ENCODE assay signal across 9 cellular contexts in the genomic region with DNA sequence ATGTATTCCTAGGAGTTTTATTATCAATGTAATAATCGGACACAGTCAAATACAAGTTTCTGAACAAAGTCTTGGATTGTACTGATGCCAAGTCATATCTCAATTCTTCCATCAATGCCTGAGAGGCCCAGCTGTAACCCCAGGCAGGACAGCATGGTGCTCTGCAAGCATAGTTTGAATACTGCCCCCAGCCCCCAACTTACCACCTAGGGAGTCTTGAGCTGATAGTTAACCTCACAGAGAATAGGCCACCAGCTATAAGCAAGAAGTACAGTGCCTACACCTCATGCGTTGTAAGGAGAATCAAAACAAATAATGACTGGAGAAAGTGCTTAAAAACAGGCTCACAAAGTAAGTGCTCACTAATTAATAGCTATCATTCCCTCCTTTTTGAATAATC. TPM values are rescaled to one million over a fixed set of nuclear protein-coding genes. Genes with fewer than 3 reads are reported as not detected.
A peak's percentile ranks its signal among the peaks of the same experiment; 100 is the strongest.
DNase-seq lines count a peak whose midpoint lies in the region; ATAC-seq and TF ChIP-seq lines count a peak whose summit lies in the region.
"Had no signal": no experiment of that assay in that cellular context is flagged by ENCODE, and none has a peak within 500 bp of the region (broad histone marks: within the 10 kb centered on the region; RNA-seq: fewer than 3 reads in every experiment).

No MANE protein-coding gene starts in this region.

- no peak for ATAC-seq in naive thymus-derived CD8-positive, alpha-beta T cell
- ATAC-seq in GM21528 (IDR thresholded peaks at IDR 0.05; ENCODE audit: low FRiP score, unreplicated experiment), result no peak
- ATAC-seq: left cardiac atrium had no signal

- peaks cover 10% of the 10 kb centered on the region; the same call in 1 of the 2 replicates for H3K4me1 ChIP-seq in Caco-2
- H3K4me1 ChIP-seq in breast epithelium, result peaks cover 0 to 11% of the 10 kb centered on the region in 2 donors

- CTCF ChIA-PET in Caco-2 (lab: Charles Lee), result no interaction called here

- H3K9me3 Mint-ChIP-seq in Caco-2 (ENCODE audit: unreplicated experiment), result no peaks in the 10 kb centered on the region
- H3K9me3 Mint-ChIP-seq in naive thymus-derived CD8-positive, alpha-beta T cell, result no peaks in the 10 kb centered on the region

- TF ChIP-seq CTCF in Caco-2 (IDR thresholded peaks at IDR 0.05; ENCODE audit: insufficient read depth in 1 of 2, low read depth in 1 of 2, low read length in 1 of 2, severe bottlenecking in 1 of 2, unreplicated experiment in 1 of 2), result no peak
- no peak for TF ChIP-seq CTCF in LNCaP clone FGC (IDR thresholded peaks at IDR 0.05; ENCODE audit: control insufficient read depth, extremely low read depth, insufficient read depth)
- no peak for TF ChIP-seq CTCF in breast epithelium (IDR thresholded peaks at IDR 0.05)
- TF ChIP-seq CTCF in GM20000 (IDR thresholded peaks at IDR 0.05; ENCODE audit: extremely low read depth, missing control alignments), result no peak

- no peak for TF ChIP-seq POLR2A in breast epithelium (IDR thresholded peaks at IDR 0.05)

- H3K9me3 ChIP-seq in Caco-2 (no peaks in the 10 kb centered on the region), breast epithelium (no peaks in the 10 kb centered on the region)

- H3K36me3 Mint-ChIP-seq in Caco-2 (ENCODE audit: insufficient read depth, unreplicated experiment), result peaks cover 28% of the 10 kb centered on the region
- H3K36me3 Mint-ChIP-seq in naive thymus-derived CD8-positive, alpha-beta T cell, result peaks cover 0 to 16% (median 3%) of the 10 kb centered on the region in 3 donors

- H3K4me3 ChIP-seq in Caco-2 (ENCODE audit: low read depth, low read length) (peak overlapping the region; percentile 84; the same call in 1 of the 2 replicates), LNCaP clone FGC (ENCODE audit: low read depth, low read length) (peak overlapping the region; percentile 92), breast epithelium (peak overlapping the region in 2 of 3 donors; percentile 89 to 90)

- DNase-seq in Caco-2, result no peak
- no peak for DNase-seq in LNCaP clone FGC (ENCODE audit: low read depth)
- DNase-seq in breast epithelium (ENCODE audit: low spot score in 2 of 2), result no peak
- no peak for DNase-seq in naive thymus-derived CD8-positive, alpha-beta T cell
- no peak for DNase-seq in DMS153 (lab: John Stamatoyannopoulos, UW)
- no peak for DNase-seq in SKM-1 treated with dmso at 0.1 percent for 144 hours (lab: John Stamatoyannopoulos, UW; ENCODE audit: unreplicated experiment)
- DNase-seq in GM20000 (ENCODE audit: low spot score), result no peak
- DNase-seq: left cardiac atrium had no signal

- H3K27ac ChIP-seq in breast epithelium, result no peak overlapping the region

- H3K27ac Mint-ChIP-seq in Caco-2 (ENCODE audit: unreplicated experiment), result no peak overlapping the region
- peak overlapping the region in 7 of 10 donors; percentile 33 to 95 (median 74) for H3K27ac Mint-ChIP-seq in naive thymus-derived CD8-positive, alpha-beta T cell

- H3K36me3 ChIP-seq in Caco-2 (ENCODE audit: control insufficient read depth, insufficient read depth, low read length), result 0 out of 2 replicates have a peak, but pooled peaks cover 2% of the 10 kb centered on the region
- H3K36me3 ChIP-seq in breast epithelium, result no peaks in the 10 kb centered on the region

- peak overlapping the region; percentile 94 for H3K4me3 Mint-ChIP-seq in Caco-2 (ENCODE audit: unreplicated experiment)
- H3K4me3 Mint-ChIP-seq in naive thymus-derived CD8-positive, alpha-beta T cell, result peak overlapping the region; percentile 87 to 100 (median 96)

- peaks cover 7% of the 10 kb centered on the region for H3K4me1 Mint-ChIP-seq in Caco-2 (ENCODE audit: low read depth, unreplicated experiment)
- peaks cover 18 to 68% (median 55%) of the 10 kb centered on the region in 4 donors for H3K4me1 Mint-ChIP-seq in naive thymus-derived CD8-positive, alpha-beta T cell

- POLR2A ChIA-PET in Caco-2 (lab: Charles Lee), result no interaction called here
- POLR2A ChIA-PET in naive thymus-derived CD8-positive, alpha-beta T cell (lab: Charles Lee), result no interaction called here

- no peaks in the 10 kb centered on the region for H3K27me3 ChIP-seq in Caco-2 (replicated peaks; ENCODE audit: control insufficient read depth, insufficient read depth, low read length)
- no peaks in the 10 kb centered on the region for H3K27me3 ChIP-seq in breast epithelium

- H3K27me3 Mint-ChIP-seq in Caco-2 (ENCODE audit: insufficient read depth, unreplicated experiment), result no peaks in the 10 kb centered on the region
- no peaks in the 10 kb centered on the region for H3K27me3 Mint-ChIP-seq in naive thymus-derived CD8-positive, alpha-beta T cell

- intact Hi-C loops in Caco-2 (cut with micrococcal nuclease; ENCODE audit: unreplicated experiment), result loop anchor here (5.0 kb wide), 1 partner anchor 638 kb away; no protein-coding TSS in a partner anchor
- intact Hi-C loops in breast epithelium (cut with DNase I; ENCODE audit: low total_unique reads), result no loop called here

- no TSS peak for BruUV-seq in Caco-2 (replicated peaks; lab: Mats Ljungman, UMichigan)

RNA-seq across cellular contexts. Expression of a gene that starts 2.7 kb away (rescaled TPM):
- total RNA-seq in Caco-2 (2022), result 75.6 and 85.0 TPM in 2 replicates
- 10 to 100 TPM; 16.1 to 25.5 (median 20.3) TPM for total RNA-seq in breast epithelium
- 10 to 100 TPM; 47.4 to 53.1 TPM for total RNA-seq in naive thymus-derived CD8-positive, alpha-beta T cell
- polyA plus RNA-seq in naive thymus-derived CD8-positive, alpha-beta T cell, result 10 to 100 TPM in 2 of 3 donors, 1 to 10 TPM in 1; 6.8 to 14.7 (median 13.1) TPM

RNA-seq across cellular contexts. Expression of a gene that starts 3.1 kb away (rescaled TPM):
- total RNA-seq in Caco-2 (2022) (35.8 and 38.1 TPM in 2 replicates), breast epithelium (10 to 100 TPM; 21.6 to 39.5 (median 37.6) TPM)
- total RNA-seq in naive thymus-derived CD8-positive, alpha-beta T cell, result 10 to 100 TPM; 36.2 to 42.3 TPM
- polyA plus RNA-seq in naive thymus-derived CD8-positive, alpha-beta T cell, result 1 to 10 TPM; 4.5 to 6.5 (median 5.5) TPM

RNA-seq across cellular contexts. Expression of a gene that starts 44.6 kb away (rescaled TPM):
- 0.16 and 0.43 TPM in 2 replicates for total RNA-seq in Caco-2 (2022)
- total RNA-seq in breast epithelium, result not detected
- total RNA-seq in naive thymus-derived CD8-positive, alpha-beta T cell, result not detected
- polyA plus RNA-seq in naive thymus-derived CD8-positive, alpha-beta T cell, result not detected
- total RNA-seq: left cardiac atrium had no signal
